ENCODE assay signal across 1 cellular context in genomic region chr3:180926526-180926925, GRCh38.
TF ChIP-seq lines count a peak whose summit lies in the region.

No MANE protein-coding gene starts in this region.

TF ChIP-seq in WTC11, 78 proteins besides CTCF, POLR2A, EP300 and RAD21 (continued from another document):
- TF ChIP-seq AR (CRISPR knock-in tag; IDR thresholded peaks at IDR 0.05) (no peak), NR2C2 (CRISPR knock-in tag; IDR thresholded peaks at IDR 0.05) (no peak), JUN (CRISPR knock-in tag; IDR thresholded peaks at IDR 0.05) (no peak), RORB (CRISPR knock-in tag; IDR thresholded peaks at IDR 0.05) (no peak), ERG (CRISPR knock-in tag; IDR thresholded peaks at IDR 0.05) (no peak)
- TF ChIP-seq, protein P1, sequence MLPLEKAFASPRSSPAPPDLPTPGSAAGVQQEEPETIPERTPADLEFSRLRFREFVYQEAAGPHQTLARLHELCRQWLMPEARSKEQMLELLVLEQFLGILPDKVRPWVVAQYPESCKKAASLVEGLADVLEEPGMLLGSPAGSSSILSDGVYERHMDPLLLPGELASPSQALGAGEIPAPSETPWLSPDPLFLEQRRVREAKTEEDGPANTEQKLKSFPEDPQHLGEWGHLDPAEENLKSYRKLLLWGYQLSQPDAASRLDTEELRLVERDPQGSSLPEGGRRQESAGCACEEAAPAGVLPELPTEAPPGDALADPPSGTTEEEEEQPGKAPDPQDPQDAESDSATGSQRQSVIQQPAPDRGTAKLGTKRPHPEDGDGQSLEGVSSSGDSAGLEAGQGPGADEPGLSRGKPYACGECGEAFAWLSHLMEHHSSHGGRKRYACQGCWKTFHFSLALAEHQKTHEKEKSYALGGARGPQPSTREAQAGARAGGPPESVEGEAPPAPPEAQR (CRISPR knock-in tag; IDR thresholded peaks at IDR 0.05) = no peak
- TF ChIP-seq, protein P2, sequence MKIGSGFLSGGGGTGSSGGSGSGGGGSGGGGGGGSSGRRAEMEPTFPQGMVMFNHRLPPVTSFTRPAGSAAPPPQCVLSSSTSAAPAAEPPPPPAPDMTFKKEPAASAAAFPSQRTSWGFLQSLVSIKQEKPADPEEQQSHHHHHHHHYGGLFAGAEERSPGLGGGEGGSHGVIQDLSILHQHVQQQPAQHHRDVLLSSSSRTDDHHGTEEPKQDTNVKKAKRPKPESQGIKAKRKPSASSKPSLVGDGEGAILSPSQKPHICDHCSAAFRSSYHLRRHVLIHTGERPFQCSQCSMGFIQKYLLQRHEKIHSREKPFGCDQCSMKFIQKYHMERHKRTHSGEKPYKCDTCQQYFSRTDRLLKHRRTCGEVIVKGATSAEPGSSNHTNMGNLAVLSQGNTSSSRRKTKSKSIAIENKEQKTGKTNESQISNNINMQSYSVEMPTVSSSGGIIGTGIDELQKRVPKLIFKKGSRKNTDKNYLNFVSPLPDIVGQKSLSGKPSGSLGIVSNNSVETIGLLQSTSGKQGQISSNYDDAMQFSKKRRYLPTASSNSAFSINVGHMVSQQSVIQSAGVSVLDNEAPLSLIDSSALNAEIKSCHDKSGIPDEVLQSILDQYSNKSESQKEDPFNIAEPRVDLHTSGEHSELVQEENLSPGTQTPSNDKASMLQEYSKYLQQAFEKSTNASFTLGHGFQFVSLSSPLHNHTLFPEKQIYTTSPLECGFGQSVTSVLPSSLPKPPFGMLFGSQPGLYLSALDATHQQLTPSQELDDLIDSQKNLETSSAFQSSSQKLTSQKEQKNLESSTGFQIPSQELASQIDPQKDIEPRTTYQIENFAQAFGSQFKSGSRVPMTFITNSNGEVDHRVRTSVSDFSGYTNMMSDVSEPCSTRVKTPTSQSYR (CRISPR knock-in tag; IDR thresholded peaks at IDR 0.05) = no peak
- TF ChIP-seq, protein P3, sequence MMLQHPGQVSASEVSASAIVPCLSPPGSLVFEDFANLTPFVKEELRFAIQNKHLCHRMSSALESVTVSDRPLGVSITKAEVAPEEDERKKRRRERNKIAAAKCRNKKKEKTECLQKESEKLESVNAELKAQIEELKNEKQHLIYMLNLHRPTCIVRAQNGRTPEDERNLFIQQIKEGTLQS (CRISPR knock-in tag; conservative IDR thresholded peaks at IDR 0.05) = no peak
